Comparison of ENCODE assay signal across 30 cellular contexts in genomic region chr6:43547202-43547601, GRCh38. TPM values are rescaled to one million over a fixed set of nuclear protein-coding genes. Genes with fewer than 3 reads are reported as not detected.
DNase-seq lines count a peak whose midpoint lies in the region; ATAC-seq and TF ChIP-seq lines count a peak whose summit lies in the region.
"Had no signal": no experiment of that assay in that cellular context is flagged by ENCODE, and none has a peak within 500 bp of the region (broad histone marks: within the 10 kb centered on the region; RNA-seq: fewer than 3 reads in every experiment).

No MANE protein-coding gene starts in this region.

- H3K9me3 Mint-ChIP-seq in activated CD4-positive, alpha-beta memory T cell treated with anti-CD3 and anti-CD28 coated beads, Interleukin-2, amount 10 ng/mL, durations not matched to agents 7 days and 5 days = no peaks in the 10 kb centered on the region
- H3K9me3 Mint-ChIP-seq in activated CD4-positive, alpha-beta memory T cell treated with anti-CD3 and anti-CD28 coated beads for 36 hours = no peaks in the 10 kb centered on the region
- no peaks in the 10 kb centered on the region for H3K9me3 Mint-ChIP-seq in activated T-helper 17 cell treated with anti-CD3 and anti-CD28 coated beads, Interleukin-2, amount 50 U/mL, for 72 hours
- H3K9me3 Mint-ChIP-seq in stimulated activated naive B cell treated with anti-CD40 and anti-IgM and Interleukin-4, amounts not matched to agents 10 μg/mL and 1 μg/mL and 100 μg/mL, for 72 hours = no peaks in the 10 kb centered on the region
- no peaks in the 10 kb centered on the region for H3K9me3 Mint-ChIP-seq in osteocyte (ENCODE audit: unreplicated experiment)
- H3K9me3 Mint-ChIP-seq: activated naive CD8-positive, alpha-beta T cell treated with anti-CD3 and anti-CD28 coated beads, Interleukin-2, amount 10 ng/mL, durations not matched to agents 7 days and 5 days; CD4-positive, CD25-positive, alpha-beta regulatory T cell; neural progenitor cell; stimulated activated naive CD8-positive, alpha-beta T cell treated with anti-CD3 and anti-CD28 coated beads, Interleukin-15, Interleukin-2, amounts not matched to agents 100 ng/mL and 50 ng/mL, for 24 hours; T-helper 1 cell treated with Interleukin-12 subunit alpha and Interleukin-12 subunit beta and Interleukin-4 antibody, amounts not matched to agents 30 μg/mL and 1 μg/mL, for 36 hours had no signal

- in situ Hi-C loops in KBM-7 (cut with MboI; ENCODE audit: low pct_unique_long_range_greater_than_20kb, low sequenced_read_pairs) = no loop called here

- H3K4me1 Mint-ChIP-seq in activated CD4-positive, alpha-beta memory T cell treated with anti-CD3 and anti-CD28 coated beads, Interleukin-2, amount 10 ng/mL, durations not matched to agents 7 days and 5 days = peaks cover 3% of the 10 kb centered on the region
- H3K4me1 Mint-ChIP-seq in activated CD4-positive, alpha-beta memory T cell treated with anti-CD3 and anti-CD28 coated beads for 36 hours (ENCODE audit: low read depth) = no peaks in the 10 kb centered on the region
- peaks cover 4% of the 10 kb centered on the region for H3K4me1 Mint-ChIP-seq in activated T-helper 17 cell treated with anti-CD3 and anti-CD28 coated beads, Interleukin-2, amount 50 U/mL, for 72 hours
- peaks cover 0 to 2% of the 10 kb centered on the region in 2 donors for H3K4me1 Mint-ChIP-seq in stimulated activated naive B cell treated with anti-CD40 and anti-IgM and Interleukin-4, amounts not matched to agents 10 μg/mL and 1 μg/mL and 100 μg/mL, for 72 hours
- no peaks in the 10 kb centered on the region for H3K4me1 Mint-ChIP-seq in osteocyte (ENCODE audit: unreplicated experiment)
- H3K4me1 Mint-ChIP-seq: neural progenitor cell had no signal

- intact Hi-C loops in activated CD4-positive, alpha-beta memory T cell treated with anti-CD3 and anti-CD28 coated beads for 36 hours (cut with micrococcal nuclease) = no loop called here

- peak overlapping the region; percentile 7 for H3K27ac Mint-ChIP-seq in activated CD4-positive, alpha-beta memory T cell treated with anti-CD3 and anti-CD28 coated beads, Interleukin-2, amount 10 ng/mL, durations not matched to agents 7 days and 5 days
- no peak overlapping the region for H3K27ac Mint-ChIP-seq in activated CD4-positive, alpha-beta memory T cell treated with anti-CD3 and anti-CD28 coated beads for 36 hours
- H3K27ac Mint-ChIP-seq in activated T-helper 17 cell treated with anti-CD3 and anti-CD28 coated beads, Interleukin-2, amount 50 U/mL, for 72 hours = peak overlapping the region; percentile 39
- H3K27ac Mint-ChIP-seq in stimulated activated naive B cell treated with anti-CD40 and anti-IgM and Interleukin-4, amounts not matched to agents 10 μg/mL and 1 μg/mL and 100 μg/mL, for 72 hours = peak overlapping the region; percentile 53
- H3K27ac Mint-ChIP-seq in osteocyte (ENCODE audit: unreplicated experiment) = no peak overlapping the region
- H3K27ac Mint-ChIP-seq: activated CD8-positive, alpha-beta T cell treated with anti-CD3 and anti-CD28 coated beads, Interleukin-2, amount 10 ng/mL, durations not matched to agents 7 days and 5 days; activated naive CD8-positive, alpha-beta T cell treated with anti-CD3 and anti-CD28 coated beads, Interleukin-2, amount 10 ng/mL, durations not matched to agents 7 days and 5 days; CD4-positive, CD25-positive, alpha-beta regulatory T cell; neural progenitor cell; stimulated activated naive CD8-positive, alpha-beta T cell treated with anti-CD3 and anti-CD28 coated beads, Interleukin-15, Interleukin-2, amounts not matched to agents 100 ng/mL and 50 ng/mL, for 24 hours; T-helper 1 cell treated with Interleukin-12 subunit alpha and Interleukin-12 subunit beta and Interleukin-4 antibody, amounts not matched to agents 30 μg/mL and 1 μg/mL, for 36 hours had no signal

- no peak for TF ChIP-seq CTCF in osteocyte (IDR thresholded peaks at IDR 0.05)

- CTCF ChIA-PET in activated CD4-positive, alpha-beta memory T cell treated with anti-CD3 and anti-CD28 coated beads, Interleukin-2, amount 10 ng/mL, durations not matched to agents 7 days and 5 days (lab: Charles Lee) = interaction anchor here (1.0 kb wide), 1 partner anchor 318 kb away, joined by 3 read pairs; the partner anchor contains the start of gene DNPH1
- CTCF ChIA-PET in activated CD4-positive, alpha-beta memory T cell treated with anti-CD3 and anti-CD28 coated beads for 36 hours (lab: Charles Lee) = interaction anchor here (1.4 kb wide), 1 partner anchor 41 kb away, joined by 5 read pairs; no protein-coding TSS in a partner anchor

- ATAC-seq in activated T-helper 17 cell treated with anti-CD3 and anti-CD28 coated beads, Interleukin-2, amount 50 U/mL, for 72 hours (replicated peaks) = no peak
- no peak for ATAC-seq in stimulated activated naive B cell treated with anti-CD40 and anti-IgM and Interleukin-4, amounts not matched to agents 10 μg/mL and 1 μg/mL and 100 μg/mL, for 72 hours (replicated peaks)
- no peak for ATAC-seq in GM18498 (IDR thresholded peaks at IDR 0.05; ENCODE audit: unreplicated experiment)
- ATAC-seq: activated CD8-positive, alpha-beta T cell treated with anti-CD3 and anti-CD28 coated beads, Interleukin-2, amount 10 ng/mL, durations not matched to agents 7 days and 5 days; Right ventricle myocardium inferior had no signal

- H3K27me3 Mint-ChIP-seq in activated CD4-positive, alpha-beta memory T cell treated with anti-CD3 and anti-CD28 coated beads, Interleukin-2, amount 10 ng/mL, durations not matched to agents 7 days and 5 days = no peaks in the 10 kb centered on the region
- H3K27me3 Mint-ChIP-seq in activated CD4-positive, alpha-beta memory T cell treated with anti-CD3 and anti-CD28 coated beads for 36 hours = no peaks in the 10 kb centered on the region
- H3K27me3 Mint-ChIP-seq in activated T-helper 17 cell treated with anti-CD3 and anti-CD28 coated beads, Interleukin-2, amount 50 U/mL, for 72 hours = no peaks in the 10 kb centered on the region
- H3K27me3 Mint-ChIP-seq in stimulated activated naive B cell treated with anti-CD40 and anti-IgM and Interleukin-4, amounts not matched to agents 10 μg/mL and 1 μg/mL and 100 μg/mL, for 72 hours = no peaks in the 10 kb centered on the region
- no peaks in the 10 kb centered on the region for H3K27me3 Mint-ChIP-seq in osteocyte (ENCODE audit: unreplicated experiment)
- H3K27me3 Mint-ChIP-seq: activated naive CD8-positive, alpha-beta T cell treated with anti-CD3 and anti-CD28 coated beads, Interleukin-2, amount 10 ng/mL, durations not matched to agents 7 days and 5 days; CD4-positive, CD25-positive, alpha-beta regulatory T cell; stimulated activated naive CD8-positive, alpha-beta T cell treated with anti-CD3 and anti-CD28 coated beads, Interleukin-15, Interleukin-2, amounts not matched to agents 100 ng/mL and 50 ng/mL, for 24 hours had no signal

- no peak overlapping the region for H3K4me3 Mint-ChIP-seq in activated CD4-positive, alpha-beta memory T cell treated with anti-CD3 and anti-CD28 coated beads, Interleukin-2, amount 10 ng/mL, durations not matched to agents 7 days and 5 days
- no peak overlapping the region for H3K4me3 Mint-ChIP-seq in activated CD4-positive, alpha-beta memory T cell treated with anti-CD3 and anti-CD28 coated beads for 36 hours
- no peak overlapping the region for H3K4me3 Mint-ChIP-seq in activated T-helper 17 cell treated with anti-CD3 and anti-CD28 coated beads, Interleukin-2, amount 50 U/mL, for 72 hours
- no peak overlapping the region for H3K4me3 Mint-ChIP-seq in stimulated activated naive B cell treated with anti-CD40 and anti-IgM and Interleukin-4, amounts not matched to agents 10 μg/mL and 1 μg/mL and 100 μg/mL, for 72 hours
- no peak overlapping the region for H3K4me3 Mint-ChIP-seq in osteocyte (ENCODE audit: unreplicated experiment)
- H3K4me3 Mint-ChIP-seq: activated CD8-positive, alpha-beta T cell treated with anti-CD3 and anti-CD28 coated beads, Interleukin-2, amount 10 ng/mL, durations not matched to agents 7 days and 5 days; activated naive CD8-positive, alpha-beta T cell treated with anti-CD3 and anti-CD28 coated beads, Interleukin-2, amount 10 ng/mL, durations not matched to agents 7 days and 5 days; CD4-positive, CD25-positive, alpha-beta regulatory T cell; neural progenitor cell; stimulated activated naive CD8-positive, alpha-beta T cell treated with anti-CD3 and anti-CD28 coated beads, Interleukin-15, Interleukin-2, amounts not matched to agents 100 ng/mL and 50 ng/mL, for 24 hours; T-helper 1 cell treated with Interleukin-12 subunit alpha and Interleukin-12 subunit beta and Interleukin-4 antibody, amounts not matched to agents 30 μg/mL and 1 μg/mL, for 36 hours had no signal

- no peak for DNase-seq in activated CD4-positive, alpha-beta memory T cell treated with anti-CD3 and anti-CD28 coated beads, Interleukin-2, amount 10 ng/mL, durations not matched to agents 7 days and 5 days
- DNase-seq in activated CD4-positive, alpha-beta memory T cell treated with anti-CD3 and anti-CD28 coated beads for 36 hours = no peak
- DNase-seq in KBM-7 = peak; percentile 40
- DNase-seq in stimulated activated naive B cell treated with anti-CD40 and anti-IgM and Interleukin-4, amounts not matched to agents 10 μg/mL and 1 μg/mL and 100 μg/mL, for 72 hours = no peak
- no peak for DNase-seq in stimulated activated CD4-positive, alpha-beta T cell treated with anti-CD3 and anti-CD28 coated beads, Interleukin-2, amount 100 ng/mL, for 24 hours
- no peak for DNase-seq in osteocyte (ENCODE audit: extremely low spot score, unreplicated experiment)
- DNase-seq: activated CD4-positive, CD25-positive, alpha-beta regulatory T cell treated with anti-CD3 and anti-CD28 coated beads, Interleukin-2, amount 50 U/mL, for 72 hours; activated CD8-positive, alpha-beta T cell treated with anti-CD3 and anti-CD28 coated beads, Interleukin-2, amount 10 ng/mL, durations not matched to agents 7 days and 5 days; activated effector memory CD4-positive, alpha-beta T cell treated with Interleukin-2 at 50 U/mL for 16 hours; activated naive CD8-positive, alpha-beta T cell treated with anti-CD3 and anti-CD28 coated beads, Interleukin-2, amount 10 ng/mL, durations not matched to agents 7 days and 5 days; CD4-positive, CD25-positive, alpha-beta regulatory T cell; colonic mucosa; effector CD8-positive, alpha-beta T cell; GM23248; KG1; mammary epithelial cell; NCI-H146; NCI-H226; NCI-H69; SK-N-SH; testis had no signal

- POLR2A ChIA-PET in activated CD4-positive, alpha-beta memory T cell treated with anti-CD3 and anti-CD28 coated beads, Interleukin-2, amount 10 ng/mL, durations not matched to agents 7 days and 5 days (lab: Charles Lee) = no interaction called here
- POLR2A ChIA-PET in activated CD4-positive, alpha-beta memory T cell treated with anti-CD3 and anti-CD28 coated beads for 36 hours (lab: Charles Lee) = no interaction called here

- peaks cover 76% of the 10 kb centered on the region for H3K36me3 Mint-ChIP-seq in activated CD4-positive, alpha-beta memory T cell treated with anti-CD3 and anti-CD28 coated beads, Interleukin-2, amount 10 ng/mL, durations not matched to agents 7 days and 5 days (ENCODE audit: low read depth)
- H3K36me3 Mint-ChIP-seq in activated CD4-positive, alpha-beta memory T cell treated with anti-CD3 and anti-CD28 coated beads for 36 hours = peaks cover 57% of the 10 kb centered on the region
- peaks cover 97% of the 10 kb centered on the region for H3K36me3 Mint-ChIP-seq in activated T-helper 17 cell treated with anti-CD3 and anti-CD28 coated beads, Interleukin-2, amount 50 U/mL, for 72 hours (ENCODE audit: low read depth)
- peaks cover 30 to 46% of the 10 kb centered on the region in 2 donors for H3K36me3 Mint-ChIP-seq in stimulated activated naive B cell treated with anti-CD40 and anti-IgM and Interleukin-4, amounts not matched to agents 10 μg/mL and 1 μg/mL and 100 μg/mL, for 72 hours
- H3K36me3 Mint-ChIP-seq in osteocyte (ENCODE audit: unreplicated experiment) = peaks cover 49% of the 10 kb centered on the region

RNA-seq across cellular contexts. Expression of gene XPO5, which starts 28.6 kb away (rescaled TPM):
- 10 to 100 TPM; 62.5 to 78.5 TPM for total RNA-seq in activated CD4-positive, alpha-beta memory T cell treated with anti-CD3 and anti-CD28 coated beads, Interleukin-2, amount 10 ng/mL, durations not matched to agents 7 days and 5 days
- 10 to 100 TPM; 83.7 to 97.9 TPM for total RNA-seq in activated CD4-positive, alpha-beta memory T cell treated with anti-CD3 and anti-CD28 coated beads for 36 hours
- total RNA-seq in activated T-helper 17 cell treated with anti-CD3 and anti-CD28 coated beads, Interleukin-2, amount 50 U/mL, for 72 hours = 100 to 1,000 TPM in 1 of 2 donors, 10 to 100 TPM in 1; 67.3 to 109 TPM
- 35.0 and 38.7 TPM in 2 replicates for total RNA-seq in osteocyte

RNA-seq across cellular contexts. Expression of gene POLH, which starts 28.8 kb away (rescaled TPM):
- 10 to 100 TPM; 74.6 to 75.5 TPM for total RNA-seq in activated CD4-positive, alpha-beta memory T cell treated with anti-CD3 and anti-CD28 coated beads, Interleukin-2, amount 10 ng/mL, durations not matched to agents 7 days and 5 days
- total RNA-seq in activated CD4-positive, alpha-beta memory T cell treated with anti-CD3 and anti-CD28 coated beads for 36 hours = 10 to 100 TPM; 52.1 to 52.5 TPM
- total RNA-seq in activated T-helper 17 cell treated with anti-CD3 and anti-CD28 coated beads, Interleukin-2, amount 50 U/mL, for 72 hours = 10 to 100 TPM; 55.5 to 67.8 TPM
- 27.7 and 28.2 TPM in 2 replicates for total RNA-seq in osteocyte

RNA-seq across cellular contexts. Expression of gene POLR1C, which starts 30.3 kb away (rescaled TPM):
- 10 to 100 TPM; 24.1 to 24.3 TPM for total RNA-seq in activated CD4-positive, alpha-beta memory T cell treated with anti-CD3 and anti-CD28 coated beads, Interleukin-2, amount 10 ng/mL, durations not matched to agents 7 days and 5 days
- 10 to 100 TPM; 46.8 to 49.5 TPM for total RNA-seq in activated CD4-positive, alpha-beta memory T cell treated with anti-CD3 and anti-CD28 coated beads for 36 hours
- total RNA-seq in activated T-helper 17 cell treated with anti-CD3 and anti-CD28 coated beads, Interleukin-2, amount 50 U/mL, for 72 hours = 10 to 100 TPM; 30.1 to 67.8 TPM
- 27.9 and 32.8 TPM in 2 replicates for total RNA-seq in osteocyte

RNA-seq across cellular contexts. Expression of gene YIPF3, which starts 30.5 kb away (rescaled TPM):
- total RNA-seq in activated CD4-positive, alpha-beta memory T cell treated with anti-CD3 and anti-CD28 coated beads, Interleukin-2, amount 10 ng/mL, durations not matched to agents 7 days and 5 days = 10 to 100 TPM; 71.5 to 77.4 TPM
- total RNA-seq in activated CD4-positive, alpha-beta memory T cell treated with anti-CD3 and anti-CD28 coated beads for 36 hours = 10 to 100 TPM; 38.3 to 39.3 TPM
- 10 to 100 TPM; 51.5 to 66.7 TPM for total RNA-seq in activated T-helper 17 cell treated with anti-CD3 and anti-CD28 coated beads, Interleukin-2, amount 50 U/mL, for 72 hours
- total RNA-seq in osteocyte = 148 and 151 TPM in 2 replicates

RNA-seq across cellular contexts. Expression of gene LRRC73, which starts 37.1 kb away (rescaled TPM):
- under 1 TPM; 0.23 to 0.25 TPM for total RNA-seq in activated CD4-positive, alpha-beta memory T cell treated with anti-CD3 and anti-CD28 coated beads, Interleukin-2, amount 10 ng/mL, durations not matched to agents 7 days and 5 days
- total RNA-seq in activated CD4-positive, alpha-beta memory T cell treated with anti-CD3 and anti-CD28 coated beads for 36 hours = under 1 TPM in 1 of 2 experiments, not detected in 1; 0.12 TPM
- total RNA-seq in activated T-helper 17 cell treated with anti-CD3 and anti-CD28 coated beads, Interleukin-2, amount 50 U/mL, for 72 hours = under 1 TPM; 0.26 to 0.35 TPM
- total RNA-seq in osteocyte = 0.29 and 0.40 TPM in 2 replicates
- total RNA-seq: ascending aorta, Daoy, urinary bladder had no signal

Comparison
In these comparisons a context has a peak if more than half of its experiments do, and no peak if none do; other contexts are left out.
1. H3K27ac Mint-ChIP-seq: peak in activated CD4-positive, alpha-beta memory T cell treated with anti-CD3 and anti-CD28 coated beads, Interleukin-2, amount 10 ng/mL, durations not matched to agents 7 days and 5 days (single experiment), activated T-helper 17 cell treated with anti-CD3 and anti-CD28 coated beads, Interleukin-2, amount 50 U/mL, for 72 hours (single experiment) and stimulated activated naive B cell treated with anti-CD40 and anti-IgM and Interleukin-4, amounts not matched to agents 10 μg/mL and 1 μg/mL and 100 μg/mL, for 72 hours (single experiment); none in activated CD4-positive, alpha-beta memory T cell treated with anti-CD3 and anti-CD28 coated beads for 36 hours (single experiment) and osteocyte (single experiment).